Comparison of ENCODE assay signal across 8 cellular contexts in genomic region chr7:130917669-130918128, GRCh38.
A peak's percentile ranks its signal among the peaks of the same experiment; 100 is the strongest.
DNase-seq lines count a peak whose midpoint lies in the region; ATAC-seq and TF ChIP-seq lines count a peak whose summit lies in the region.

No MANE protein-coding gene starts in this region.

- H3K4me1 ChIP-seq in suprapubic skin: peaks cover 74% of the 10 kb centered on the region

- H3K27ac Mint-ChIP-seq in activated CD4-positive, alpha-beta memory T cell treated with anti-CD3 and anti-CD28 coated beads for 36 hours: peak overlapping the region; percentile 83

- ATAC-seq in GM18511 (IDR thresholded peaks at IDR 0.05; ENCODE audit: unreplicated experiment) (no peak), GM18873 (IDR thresholded peaks at IDR 0.05; ENCODE audit: low FRiP score, unreplicated experiment) (no peak)

- peaks cover 84% of the 10 kb centered on the region for H3K36me3 Mint-ChIP-seq in activated CD4-positive, alpha-beta memory T cell treated with anti-CD3 and anti-CD28 coated beads for 36 hours

- H3K4me3 ChIP-seq in fibroblast of villous mesenchyme (ENCODE audit: low read depth, low read length) (no peak overlapping the region), suprapubic skin (no peak overlapping the region)

- TF ChIP-seq POLR2A in suprapubic skin (IDR thresholded peaks at IDR 0.05): no peak

- intact Hi-C loops in activated CD4-positive, alpha-beta memory T cell treated with anti-CD3 and anti-CD28 coated beads for 36 hours (cut with micrococcal nuclease): loop anchor here (1.0 kb wide), 1 partner anchor 9 kb away; no protein-coding TSS in a partner anchor

- CTCF ChIA-PET in activated CD4-positive, alpha-beta memory T cell treated with anti-CD3 and anti-CD28 coated beads for 36 hours (lab: Charles Lee): no interaction called here

- no peaks in the 10 kb centered on the region for H3K27me3 Mint-ChIP-seq in activated CD4-positive, alpha-beta memory T cell treated with anti-CD3 and anti-CD28 coated beads for 36 hours

- no peak for TF ChIP-seq EP300 in suprapubic skin (IDR thresholded peaks at IDR 0.05)

- no peaks in the 10 kb centered on the region for H3K27me3 ChIP-seq in suprapubic skin

- WGBS in suprapubic skin: 77% methylated on average over 5 of the region's 5 CpGs

- DNase-seq in activated CD8-positive, alpha-beta memory T cell treated with anti-CD3 and anti-CD28 coated beads, Interleukin-2, amount 50 U/mL, for 48 hours: peak; percentile 57
- no peak for DNase-seq in activated CD8-positive, alpha-beta memory T cell treated with anti-CD3 and anti-CD28 coated beads for 24 hours
- peak; percentile 48 for DNase-seq in activated CD4-positive, alpha-beta memory T cell treated with anti-CD3 and anti-CD28 coated beads for 36 hours
- peak; percentile 87 for DNase-seq in fibroblast of villous mesenchyme (ENCODE audit: low read depth)
- no peak for DNase-seq in suprapubic skin (ENCODE audit: low spot score in 2 of 2)
- DNase-seq in substantia nigra (lab: John Stamatoyannopoulos, UW): no peak

- no peaks in the 10 kb centered on the region for H3K9me3 Mint-ChIP-seq in activated CD4-positive, alpha-beta memory T cell treated with anti-CD3 and anti-CD28 coated beads for 36 hours

- no peaks in the 10 kb centered on the region for H3K9me3 ChIP-seq in suprapubic skin

- TF ChIP-seq CTCF in fibroblast of villous mesenchyme (IDR thresholded peaks at IDR 0.05; ENCODE audit: insufficient read depth, low read depth, low read length) (no peak), suprapubic skin (IDR thresholded peaks at IDR 0.05) (no peak)

- peaks cover 9% of the 10 kb centered on the region for H3K36me3 ChIP-seq in suprapubic skin

- POLR2A ChIA-PET in activated CD4-positive, alpha-beta memory T cell treated with anti-CD3 and anti-CD28 coated beads for 36 hours (lab: Charles Lee): interaction anchor here (0.7 to 2.2 kb wide), 5 partner anchors 21 to 37 kb away, joined by 3 to 8 read pairs (median 6); no protein-coding TSS in a partner anchor

- H3K27ac ChIP-seq in suprapubic skin: peak overlapping the region; percentile 15
- H3K27ac ChIP-seq in substantia nigra (ENCODE audit: low read depth, low read length, poor library complexity, severe bottlenecking): no peak overlapping the region

- H3K4me1 Mint-ChIP-seq in activated CD4-positive, alpha-beta memory T cell treated with anti-CD3 and anti-CD28 coated beads for 36 hours (ENCODE audit: low read depth): peaks cover 92% of the 10 kb centered on the region

- peak overlapping the region; percentile 46 for H3K4me3 Mint-ChIP-seq in activated CD4-positive, alpha-beta memory T cell treated with anti-CD3 and anti-CD28 coated beads for 36 hours

Comparison
In these comparisons a context has a peak if more than half of its experiments do, and no peak if none do; other contexts are left out.
1. DNase-seq: peak in activated CD8-positive, alpha-beta memory T cell treated with anti-CD3 and anti-CD28 coated beads, Interleukin-2, amount 50 U/mL, for 48 hours (single experiment), activated CD4-positive, alpha-beta memory T cell treated with anti-CD3 and anti-CD28 coated beads for 36 hours (single experiment) and fibroblast of villous mesenchyme (single experiment); none in activated CD8-positive, alpha-beta memory T cell treated with anti-CD3 and anti-CD28 coated beads for 24 hours (single experiment), suprapubic skin (0 of 2) and substantia nigra (0 of 49).